Comparison of ENCODE assay signal across 28 cellular contexts in the genomic region with DNA sequence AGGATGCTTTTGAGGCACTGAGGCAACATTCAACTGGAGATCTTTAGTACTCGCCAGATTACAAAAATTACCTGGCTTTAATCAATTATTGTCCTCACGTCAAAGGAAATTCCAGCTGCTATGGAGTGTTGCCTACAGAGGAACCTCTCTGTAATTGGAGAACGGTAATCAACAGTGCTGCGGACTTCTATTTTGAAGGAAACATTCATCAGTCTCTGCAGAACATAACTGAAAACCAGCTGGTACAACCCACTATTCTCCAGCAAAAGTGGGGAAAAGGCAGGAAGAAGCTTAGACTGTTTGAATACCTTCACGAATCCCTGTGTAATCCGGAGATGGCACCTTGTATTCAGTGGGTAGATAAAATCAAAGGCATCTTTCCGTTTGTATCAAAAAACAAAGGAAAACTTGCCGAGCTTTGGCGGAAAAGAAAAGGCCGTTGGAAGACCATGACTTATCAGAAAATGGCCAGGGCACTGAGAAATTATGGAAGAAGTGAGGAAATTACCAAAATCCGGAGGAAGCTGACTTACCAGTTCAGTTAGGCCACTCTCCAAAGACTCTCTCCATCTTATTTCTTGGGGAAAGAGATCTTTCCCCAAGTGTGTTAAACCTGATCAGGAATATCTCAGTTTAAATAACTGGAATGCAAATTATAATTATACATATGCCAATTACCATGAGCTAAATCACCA. TPM values are rescaled to one million over a fixed set of nuclear protein-coding genes. Genes with fewer than 3 reads are reported as not detected.
"Had no signal": no experiment of that assay in that cellular context is flagged by ENCODE, and none has a peak within 500 bp of the region (broad histone marks: within the 10 kb centered on the region; RNA-seq: fewer than 3 reads in every experiment).

No MANE protein-coding gene starts in this region.

- H3K4me3 Mint-ChIP-seq: immature natural killer cell; nephron; stimulated activated effector memory CD8-positive, alpha-beta T cell treated with anti-CD3 and anti-CD28 coated beads, Interleukin-12 subunit alpha, Interleukin-12 subunit beta, amount 100 ng/mL, for 72 hours; type B pancreatic cell had no signal

- H3K27ac ChIP-seq: epithelial cell of prostate, esophagus muscularis mucosa, gastroesophageal sphincter, left lung, lower lobe of right lung, pancreas, prostate gland, right lobe of liver, suprapubic skin, thyroid gland had no signal

- H3K36me3 Mint-ChIP-seq: immature natural killer cell; stimulated activated effector memory CD8-positive, alpha-beta T cell treated with anti-CD3 and anti-CD28 coated beads, Interleukin-12 subunit alpha, Interleukin-12 subunit beta, amount 100 ng/mL, for 72 hours; type B pancreatic cell had no signal

- DNase-seq: cortex of kidney; effector memory CD4-positive, alpha-beta T cell; foreskin fibroblast; glutamatergic neuron; immature natural killer cell; left lung; lower lobe of right lung; mesenchymal stem cell; midbrain; occipital lobe; pancreas; retina; right lobe of liver; stimulated activated CD4-positive, alpha-beta T cell treated with anti-CD3 and anti-CD28 coated beads, Interleukin-4, amount 100 ng/mL, for 1 hour; stimulated activated CD8-positive, alpha-beta memory T cell treated with anti-CD3 and anti-CD28 coated beads, Interleukin-4, amount 100 ng/mL, for 48 hours; stimulated activated naive CD8-positive, alpha-beta T cell treated with anti-CD3 and anti-CD28 coated beads, Interleukin-15, Interleukin-2, amounts not matched to agents 100 U/mL and 50 U/mL, for 24 hours; thyroid gland had no signal

- H3K4me1 ChIP-seq: esophagus muscularis mucosa, gastroesophageal sphincter, left lung, pancreas, prostate gland, right lobe of liver, suprapubic skin, thyroid gland had no signal

- H3K27ac Mint-ChIP-seq: immature natural killer cell; nephron; stimulated activated effector memory CD8-positive, alpha-beta T cell treated with anti-CD3 and anti-CD28 coated beads, Interleukin-12 subunit alpha, Interleukin-12 subunit beta, amount 100 ng/mL, for 72 hours; type B pancreatic cell had no signal

- H3K4me1 Mint-ChIP-seq: nephron had no signal

- FAIRE-seq: endometrium, keratinocyte, pancreas, urothelium cell line had no signal

- H3K9me3 ChIP-seq: esophagus muscularis mucosa, gastroesophageal sphincter, left lung, lower lobe of right lung, pancreas, prostate gland, right lobe of liver, suprapubic skin, thyroid gland had no signal

- H3K9me3 Mint-ChIP-seq: immature natural killer cell; stimulated activated effector memory CD8-positive, alpha-beta T cell treated with anti-CD3 and anti-CD28 coated beads, Interleukin-12 subunit alpha, Interleukin-12 subunit beta, amount 100 ng/mL, for 72 hours had no signal

- H3K27me3 ChIP-seq: left lung, pancreas, right lobe of liver, suprapubic skin, thyroid gland had no signal

- H3K36me3 ChIP-seq: gastroesophageal sphincter, left lung, lower lobe of right lung, pancreas, prostate gland, right lobe of liver, suprapubic skin, thyroid gland had no signal

- H3K4me3 ChIP-seq: esophagus muscularis mucosa, gastroesophageal sphincter, left lung, lower lobe of right lung, pancreas, prostate gland, right lobe of liver, suprapubic skin, thyroid gland had no signal

RNA-seq across cellular contexts. Expression of a gene that starts 3.0 kb away (rescaled TPM):
- total RNA-seq: esophagus muscularis mucosa, gastroesophageal sphincter, left lung, lower lobe of right lung, occipital lobe, pancreas, right lobe of liver, suprapubic skin, thyroid gland had no signal
- polyA plus RNA-seq: immature natural killer cell, keratinocyte, pancreas had no signal

RNA-seq across cellular contexts. Expression of a gene that starts 43.5 kb away (rescaled TPM):
- total RNA-seq: suprapubic skin, thyroid gland had no signal
